In genomic region chr13:96650301-96650886, GRCh38 we compare ENCODE assay signal across 13 cellular contexts.
DNase-seq lines count a peak whose midpoint lies in the region; ATAC-seq, FAIRE-seq and TF ChIP-seq lines count a peak whose summit lies in the region.
"Had no signal": no experiment of that assay in that cellular context is flagged by ENCODE, and none has a peak within 500 bp of the region (broad histone marks: within the 10 kb centered on the region; RNA-seq: fewer than 3 reads in every experiment).

No MANE protein-coding gene starts in this region.

- no peaks in the 10 kb centered on the region for H3K36me3 ChIP-seq in bronchial epithelial cell (ENCODE audit: control insufficient read depth, insufficient read depth, low read length)
- H3K36me3 ChIP-seq: upper lobe of left lung had no signal

- H3K27ac Mint-ChIP-seq in type B pancreatic cell (no peak overlapping the region), osteocyte (ENCODE audit: unreplicated experiment) (no peak overlapping the region)
- H3K27ac Mint-ChIP-seq: activated naive CD4-positive, alpha-beta T cell treated with anti-CD3 and anti-CD28 coated beads for 36 hours; T-helper 1 cell treated with Interleukin-12 subunit alpha and Interleukin-12 subunit beta and Interleukin-4 antibody, amounts not matched to agents 30 μg/mL and 1 μg/mL, for 36 hours had no signal

- TF ChIP-seq CTCF in bronchial epithelial cell (IDR thresholded peaks at IDR 0.05; ENCODE audit: insufficient read depth, low read length, severe bottlenecking) (no peak), type B pancreatic cell (conservative IDR thresholded peaks at IDR 0.05) (peak; percentile 25), osteocyte (IDR thresholded peaks at IDR 0.05) (no peak), GM20000 (IDR thresholded peaks at IDR 0.05; ENCODE audit: extremely low read depth, missing control alignments) (no peak)

- H3K4me1 Mint-ChIP-seq in type B pancreatic cell (ENCODE audit: unreplicated experiment), result no peaks in the 10 kb centered on the region
- no peaks in the 10 kb centered on the region for H3K4me1 Mint-ChIP-seq in osteocyte (ENCODE audit: unreplicated experiment)

- H3K27me3 ChIP-seq in bronchial epithelial cell (ENCODE audit: control insufficient read depth, insufficient read depth, low read length), result no peaks in the 10 kb centered on the region
- H3K27me3 ChIP-seq: upper lobe of left lung had no signal

- FAIRE-seq in bronchial epithelial cell (lab: Jason Lieb, UNC), result no peak
- FAIRE-seq: GM12892 had no signal

- H3K36me3 Mint-ChIP-seq in type B pancreatic cell (no peaks in the 10 kb centered on the region), osteocyte (ENCODE audit: unreplicated experiment) (no peaks in the 10 kb centered on the region)

- H3K9me3 Mint-ChIP-seq in type B pancreatic cell (no peaks in the 10 kb centered on the region), osteocyte (ENCODE audit: unreplicated experiment) (peaks cover 7% of the 10 kb centered on the region)

- peak; percentile 94 for DNase-seq in bronchial epithelial cell (ENCODE audit: low read depth)
- no peak for DNase-seq in type B pancreatic cell (ENCODE audit: extremely low spot score, unreplicated experiment)
- no peak for DNase-seq in NCI-H1417 (lab: John Stamatoyannopoulos, UW)
- DNase-seq in DMS53 (lab: John Stamatoyannopoulos, UW), result no peak
- DNase-seq in osteocyte (ENCODE audit: extremely low spot score, unreplicated experiment), result no peak
- DNase-seq in GM20000 (ENCODE audit: low spot score), result no peak
- DNase-seq: activated naive CD4-positive, alpha-beta T cell treated with anti-CD3 and anti-CD28 coated beads for 36 hours; upper lobe of left lung had no signal

- H3K4me3 Mint-ChIP-seq in type B pancreatic cell, result no peak overlapping the region
- no peak overlapping the region for H3K4me3 Mint-ChIP-seq in osteocyte (ENCODE audit: unreplicated experiment)
- H3K4me3 Mint-ChIP-seq: activated naive CD4-positive, alpha-beta T cell treated with anti-CD3 and anti-CD28 coated beads for 36 hours; T-helper 1 cell treated with Interleukin-12 subunit alpha and Interleukin-12 subunit beta and Interleukin-4 antibody, amounts not matched to agents 30 μg/mL and 1 μg/mL, for 36 hours had no signal

- H3K27me3 Mint-ChIP-seq in type B pancreatic cell (no peaks in the 10 kb centered on the region), osteocyte (ENCODE audit: unreplicated experiment) (no peaks in the 10 kb centered on the region)

- peak; percentile 85 for ATAC-seq in GM21381 (IDR thresholded peaks at IDR 0.05; ENCODE audit: unreplicated experiment)
- peak; percentile 87 for ATAC-seq in HG03280 (IDR thresholded peaks at IDR 0.05; ENCODE audit: unreplicated experiment)

- no peak overlapping the region for H3K4me3 ChIP-seq in bronchial epithelial cell (ENCODE audit: low read depth, low read length)
- H3K4me3 ChIP-seq: skin epidermis, upper lobe of left lung had no signal
